In genomic region chr3:162774613-162775100, GRCh38 we compare ENCODE assay signal across 15 cellular contexts.
A peak's percentile ranks its signal among the peaks of the same experiment; 100 is the strongest.
DNase-seq lines count a peak whose midpoint lies in the region; ATAC-seq and TF ChIP-seq lines count a peak whose summit lies in the region.
"Had no signal": no experiment of that assay in that cellular context is flagged by ENCODE, and none has a peak within 500 bp of the region (broad histone marks: within the 10 kb centered on the region; RNA-seq: fewer than 3 reads in every experiment).

No MANE protein-coding gene starts in this region.

- no peaks in the 10 kb centered on the region for H3K79me2 ChIP-seq in hepatocyte

- WGBS in hepatocyte (ENCODE audit: low lambda C conversion rate, missing lambda C conversion rate) = 53% methylated on average over 1 of the region's 1 CpG

- H2AFZ ChIP-seq in hepatocyte = peak overlapping the region; percentile 18

- DNase-seq in Caco-2 (no peak), hepatocyte (ENCODE audit: low spot score) (no peak), MG63 (no peak), NCI-H345 (lab: John Stamatoyannopoulos, UW) (no peak)
- no peak for DNase-seq in activated CD4-positive, alpha-beta T cell treated with anti-CD3 and anti-CD28 coated beads, Interleukin-2, amount 10 ng/mL, durations not matched to agents 7 days and 5 days
- DNase-seq: Calu3; CD4-positive, CD25-positive, alpha-beta regulatory T cell; DMS 273 treated with DMSO at 0.1 percent for 48 hours; GDM1 had no signal

- no peak overlapping the region for H3K4me3 Mint-ChIP-seq in Caco-2 (ENCODE audit: unreplicated experiment)
- no peak overlapping the region for H3K4me3 Mint-ChIP-seq in activated CD4-positive, alpha-beta T cell treated with anti-CD3 and anti-CD28 coated beads, Interleukin-2, amount 10 ng/mL, durations not matched to agents 7 days and 5 days
- H3K4me3 Mint-ChIP-seq: CD4-positive, CD25-positive, alpha-beta regulatory T cell had no signal

- H3K27me3 ChIP-seq in Caco-2 (replicated peaks; ENCODE audit: control insufficient read depth, insufficient read depth, low read length) (no peaks in the 10 kb centered on the region), HUES6 (ENCODE audit: control insufficient read depth, insufficient read depth, low read length) (no peaks in the 10 kb centered on the region), hepatocyte (no peaks in the 10 kb centered on the region), iPS-20b (ENCODE audit: insufficient read depth, low read length) (no peaks in the 10 kb centered on the region), MG63 (no peaks in the 10 kb centered on the region)
- H3K27me3 ChIP-seq: BLaER1 treated with 17β-estradiol and CSF1 and Interleukin-3, amounts not matched to agents 10 nM and 100 nM had no signal

- TF ChIP-seq CTCF in Caco-2 (IDR thresholded peaks at IDR 0.05; ENCODE audit: insufficient read depth in 1 of 2, low read depth in 1 of 2, low read length in 1 of 2, severe bottlenecking in 1 of 2, unreplicated experiment in 1 of 2) (no peak), hepatocyte (IDR thresholded peaks at IDR 0.05; ENCODE audit: poor library complexity) (no peak)

- H3K9ac ChIP-seq in HUES6 (ENCODE audit: low read length) = no peak overlapping the region
- no peak overlapping the region for H3K9ac ChIP-seq in iPS-20b (ENCODE audit: low read depth, low read length)
- H3K9ac ChIP-seq: BLaER1 treated with 17β-estradiol and CSF1 and Interleukin-3, amounts not matched to agents 10 nM and 100 nM had no signal

- H4K20me1 ChIP-seq in hepatocyte (ENCODE audit: insufficient read depth, poor library complexity, severe bottlenecking) = no peaks in the 10 kb centered on the region
- H4K20me1 ChIP-seq: BLaER1 treated with 17β-estradiol and CSF1 and Interleukin-3, amounts not matched to agents 10 nM and 100 nM had no signal

- intact Hi-C loops in Caco-2 (cut with micrococcal nuclease; ENCODE audit: unreplicated experiment) = loop anchor here (1.0 kb wide), 1 partner anchor 10 kb away; no protein-coding TSS in a partner anchor

- no peaks in the 10 kb centered on the region for H3K36me3 ChIP-seq in Caco-2 (ENCODE audit: control insufficient read depth, insufficient read depth, low read length)
- peaks cover 22% of the 10 kb centered on the region; the same call in 1 of the 2 replicates for H3K36me3 ChIP-seq in HUES6 (ENCODE audit: control insufficient read depth, insufficient read depth, low read length)
- no peaks in the 10 kb centered on the region for H3K36me3 ChIP-seq in hepatocyte (replicated peaks; ENCODE audit: insufficient read depth, low read depth)
- no peaks in the 10 kb centered on the region for H3K36me3 ChIP-seq in iPS-20b (ENCODE audit: insufficient read depth, low read depth, low read length)
- H3K36me3 ChIP-seq in MG63 = no peaks in the 10 kb centered on the region
- H3K36me3 ChIP-seq: BLaER1 treated with 17β-estradiol and CSF1 and Interleukin-3, amounts not matched to agents 10 nM and 100 nM had no signal

- no peak for ATAC-seq in HG03469 (IDR thresholded peaks at IDR 0.05; ENCODE audit: unreplicated experiment)
- ATAC-seq: HCT116 had no signal

- H3K4me2 ChIP-seq in hepatocyte = no peak overlapping the region
- H3K4me2 ChIP-seq: BLaER1 treated with 17β-estradiol and CSF1 and Interleukin-3, amounts not matched to agents 10 nM and 100 nM had no signal

- H3K4me1 ChIP-seq in Caco-2 (peaks cover 5% of the 10 kb centered on the region; the same call in 1 of the 2 replicates), HUES6 (ENCODE audit: control insufficient read depth, insufficient read depth, low read length) (peaks cover 20% of the 10 kb centered on the region), hepatocyte (ENCODE audit: insufficient read depth) (peaks cover 4% of the 10 kb centered on the region), iPS-20b (ENCODE audit: insufficient read depth, low read length) (peaks cover 13% of the 10 kb centered on the region)
- H3K4me1 ChIP-seq: BLaER1 treated with 17β-estradiol and CSF1 and Interleukin-3, amounts not matched to agents 10 nM and 100 nM had no signal

- 0 out of 2 replicates have a peak overlapping the region, but pooled peaks have one; percentile 17 for H3K27ac ChIP-seq in HUES6 (ENCODE audit: low read depth, low read length)
- no peak overlapping the region for H3K27ac ChIP-seq in hepatocyte
- no peak overlapping the region for H3K27ac ChIP-seq in iPS-20b (ENCODE audit: low read length)
- H3K27ac ChIP-seq: 22Rv1; BLaER1 treated with 17β-estradiol and CSF1 and Interleukin-3, amounts not matched to agents 10 nM and 100 nM had no signal

- CTCF ChIA-PET in Caco-2 (lab: Charles Lee) = no interaction called here
- CTCF ChIA-PET in activated CD4-positive, alpha-beta T cell treated with anti-CD3 and anti-CD28 coated beads, Interleukin-2, amount 10 ng/mL, durations not matched to agents 7 days and 5 days (lab: Charles Lee) = no interaction called here

- H3K27ac Mint-ChIP-seq in Caco-2 (ENCODE audit: unreplicated experiment) = peak overlapping the region; percentile 48
- H3K27ac Mint-ChIP-seq in activated CD4-positive, alpha-beta T cell treated with anti-CD3 and anti-CD28 coated beads, Interleukin-2, amount 10 ng/mL, durations not matched to agents 7 days and 5 days = no peak overlapping the region
- H3K27ac Mint-ChIP-seq: CD4-positive, CD25-positive, alpha-beta regulatory T cell had no signal

- POLR2A ChIA-PET in Caco-2 (lab: Charles Lee) = no interaction called here
- POLR2A ChIA-PET in activated CD4-positive, alpha-beta T cell treated with anti-CD3 and anti-CD28 coated beads, Interleukin-2, amount 10 ng/mL, durations not matched to agents 7 days and 5 days (lab: Charles Lee) = no interaction called here

- H3K27me3 Mint-ChIP-seq in Caco-2 (ENCODE audit: insufficient read depth, unreplicated experiment) = no peaks in the 10 kb centered on the region
- no peaks in the 10 kb centered on the region for H3K27me3 Mint-ChIP-seq in activated CD4-positive, alpha-beta T cell treated with anti-CD3 and anti-CD28 coated beads, Interleukin-2, amount 10 ng/mL, durations not matched to agents 7 days and 5 days
- H3K27me3 Mint-ChIP-seq: CD4-positive, CD25-positive, alpha-beta regulatory T cell had no signal

- no peaks in the 10 kb centered on the region for H3K36me3 Mint-ChIP-seq in Caco-2 (ENCODE audit: insufficient read depth, unreplicated experiment)
- no peaks in the 10 kb centered on the region for H3K36me3 Mint-ChIP-seq in activated CD4-positive, alpha-beta T cell treated with anti-CD3 and anti-CD28 coated beads, Interleukin-2, amount 10 ng/mL, durations not matched to agents 7 days and 5 days (ENCODE audit: low read depth)
- H3K36me3 Mint-ChIP-seq: CD4-positive, CD25-positive, alpha-beta regulatory T cell had no signal

- H3K9me3 Mint-ChIP-seq in Caco-2 (ENCODE audit: unreplicated experiment) = no peaks in the 10 kb centered on the region
- H3K9me3 Mint-ChIP-seq in activated CD4-positive, alpha-beta T cell treated with anti-CD3 and anti-CD28 coated beads, Interleukin-2, amount 10 ng/mL, durations not matched to agents 7 days and 5 days = peaks cover 2% of the 10 kb centered on the region

- no peaks in the 10 kb centered on the region for H3K9me3 ChIP-seq in Caco-2
- no peaks in the 10 kb centered on the region; the same call in 1 of the 2 replicates for H3K9me3 ChIP-seq in HUES6 (ENCODE audit: control insufficient read depth, insufficient read depth, low read depth, low read length)
- H3K9me3 ChIP-seq in hepatocyte (ENCODE audit: low read depth) = no peaks in the 10 kb centered on the region
- no peaks in the 10 kb centered on the region for H3K9me3 ChIP-seq in iPS-20b (ENCODE audit: insufficient read depth, low read depth, low read length)
- no peaks in the 10 kb centered on the region for H3K9me3 ChIP-seq in MG63
- H3K9me3 ChIP-seq: BLaER1 treated with 17β-estradiol and CSF1 and Interleukin-3, amounts not matched to agents 10 nM and 100 nM had no signal

- no peaks in the 10 kb centered on the region for H3K9me2 ChIP-seq in hepatocyte (replicated peaks; ENCODE audit: insufficient read depth)

- H3K4me1 Mint-ChIP-seq in Caco-2 (ENCODE audit: low read depth, unreplicated experiment) = peaks cover 6% of the 10 kb centered on the region
- no peaks in the 10 kb centered on the region for H3K4me1 Mint-ChIP-seq in activated CD4-positive, alpha-beta T cell treated with anti-CD3 and anti-CD28 coated beads, Interleukin-2, amount 10 ng/mL, durations not matched to agents 7 days and 5 days
- H3K4me1 Mint-ChIP-seq: CD4-positive, CD25-positive, alpha-beta regulatory T cell had no signal

- no TSS peak for BruUV-seq in Caco-2 (replicated peaks; lab: Mats Ljungman, UMichigan)

- no peak overlapping the region for H3K4me3 ChIP-seq in Caco-2 (ENCODE audit: low read depth, low read length)
- H3K4me3 ChIP-seq in HUES6 (ENCODE audit: low read depth, low read length) = no peak overlapping the region
- H3K4me3 ChIP-seq in hepatocyte = no peak overlapping the region
- peak overlapping the region; percentile 12; the same call in 1 of the 2 replicates for H3K4me3 ChIP-seq in iPS-20b (ENCODE audit: low read length)
- no peak overlapping the region for H3K4me3 ChIP-seq in MG63
- H3K4me3 ChIP-seq: BLaER1 treated with 17β-estradiol and CSF1 and Interleukin-3, amounts not matched to agents 10 nM and 100 nM had no signal
